In the genomic region with DNA sequence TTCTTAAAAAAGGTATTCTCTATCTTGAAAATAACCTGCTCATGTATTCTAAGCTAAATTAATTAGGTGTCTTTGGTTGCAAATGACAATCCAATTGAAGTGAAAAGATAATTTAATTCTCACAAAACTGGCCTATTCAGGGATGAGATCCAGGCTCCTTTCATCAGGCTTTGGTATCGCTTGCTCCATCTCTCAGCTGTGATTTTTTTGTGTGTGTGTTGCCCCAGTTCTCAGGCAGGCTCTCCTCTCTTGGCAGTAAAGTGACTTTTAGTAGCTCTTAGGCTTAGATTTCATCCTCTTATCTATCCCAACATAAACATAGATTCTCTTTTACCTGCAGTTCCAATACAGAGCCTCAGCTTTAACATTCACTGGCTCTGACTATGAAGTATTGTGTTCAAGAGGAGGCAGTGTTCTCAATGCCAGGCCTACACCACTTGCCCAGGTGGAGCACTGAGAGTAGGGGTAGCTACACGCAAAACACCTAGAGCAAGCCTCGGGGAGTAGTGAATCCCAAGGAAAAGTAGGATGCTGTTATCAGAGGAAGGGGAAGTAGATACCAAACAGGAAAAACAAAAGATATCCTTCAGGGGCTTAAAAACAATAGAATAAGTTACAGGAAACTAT, we compare ENCODE assay signal across 23 cellular contexts.
DNase-seq lines count a peak whose midpoint lies in the region; ATAC-seq and TF ChIP-seq lines count a peak whose summit lies in the region.
"Had no signal": no experiment of that assay in that cellular context is flagged by ENCODE, and none has a peak within 500 bp of the region (broad histone marks: within the 10 kb centered on the region; RNA-seq: fewer than 3 reads in every experiment).

No MANE protein-coding gene starts in this region.

- H3K36me3 Mint-ChIP-seq in endothelial cell (ENCODE audit: low read depth, unreplicated experiment): no peaks in the 10 kb centered on the region
- no peaks in the 10 kb centered on the region for H3K36me3 Mint-ChIP-seq in type B pancreatic cell
- H3K36me3 Mint-ChIP-seq: CD14-positive monocyte; CD8-positive, alpha-beta memory T cell had no signal

- no peak overlapping the region for H3K4me2 ChIP-seq in SK-N-SH
- H3K4me2 ChIP-seq: A549; BLaER1 treated with 17β-estradiol and CSF1 and Interleukin-3, amounts not matched to agents 10 nM and 100 nM had no signal

- H3K79me2 ChIP-seq in SK-N-SH (ENCODE audit: insufficient read depth): no peaks in the 10 kb centered on the region

- no peak overlapping the region for H3K4me3 Mint-ChIP-seq in endothelial cell (ENCODE audit: unreplicated experiment)
- no peak overlapping the region for H3K4me3 Mint-ChIP-seq in type B pancreatic cell
- H3K4me3 Mint-ChIP-seq: CD14-positive monocyte; CD4-positive, alpha-beta T cell; CD8-positive, alpha-beta memory T cell had no signal

- peaks cover 0 to 4% of the 10 kb centered on the region in 2 experiments; a peak in 2 of 4 replicates for H3K4me1 ChIP-seq in SK-N-SH (ENCODE audit: control insufficient read depth in 1 of 2, insufficient read depth in 2 of 2, low read depth in 1 of 2, low read length in 1 of 2)
- H3K4me1 ChIP-seq: A549; BE2C; BLaER1 treated with 17β-estradiol and CSF1 and Interleukin-3, amounts not matched to agents 10 nM and 100 nM had no signal

- TF ChIP-seq EP300 in SK-N-SH (IDR thresholded peaks at IDR 0.05; ENCODE audit: borderline replicate concordance in 1 of 2, low read depth in 1 of 2, low read length in 1 of 2): 0 out of 4 replicates have a peak, but pooled peaks of 1 of the 2 experiments have one; percentile 15

- no peak for TF ChIP-seq RAD21 in SK-N-SH (IDR thresholded peaks at IDR 0.05; ENCODE audit: low read length)

- H3K27ac ChIP-seq in SK-N-SH (ENCODE audit: low read depth in 2 of 2, low read length in 1 of 2): no peak overlapping the region
- H3K27ac ChIP-seq: A549; BLaER1 treated with 17β-estradiol and CSF1 and Interleukin-3, amounts not matched to agents 10 nM and 100 nM had no signal

- peaks cover 2% of the 10 kb centered on the region for H3K27me3 Mint-ChIP-seq in endothelial cell (ENCODE audit: unreplicated experiment)
- H3K27me3 Mint-ChIP-seq in type B pancreatic cell: no peaks in the 10 kb centered on the region
- H3K27me3 Mint-ChIP-seq: CD4-positive, alpha-beta T cell; CD8-positive, alpha-beta memory T cell had no signal

- ATAC-seq in SK-N-SH treated with all-trans-retinoic acid at 6 μM for 48 hours: no peak
- ATAC-seq in HG03571 (IDR thresholded peaks at IDR 0.05; ENCODE audit: unreplicated experiment): no peak
- ATAC-seq: A549, GM12878 had no signal

- H3K27ac Mint-ChIP-seq in endothelial cell (ENCODE audit: unreplicated experiment) (peak overlapping the region; percentile 88), type B pancreatic cell (no peak overlapping the region)
- H3K27ac Mint-ChIP-seq: CD14-positive monocyte; CD4-positive, alpha-beta T cell; CD8-positive, alpha-beta memory T cell had no signal

- no peak overlapping the region for H3K9ac ChIP-seq in SK-N-SH
- H3K9ac ChIP-seq: BLaER1 treated with 17β-estradiol and CSF1 and Interleukin-3, amounts not matched to agents 10 nM and 100 nM had no signal

- H4K20me1 ChIP-seq in SK-N-SH (ENCODE audit: insufficient read depth): no peaks in the 10 kb centered on the region
- H4K20me1 ChIP-seq: BLaER1 treated with 17β-estradiol and CSF1 and Interleukin-3, amounts not matched to agents 10 nM and 100 nM had no signal

- H3K4me1 Mint-ChIP-seq in endothelial cell (ENCODE audit: unreplicated experiment): peaks cover 14% of the 10 kb centered on the region
- H3K4me1 Mint-ChIP-seq in type B pancreatic cell (ENCODE audit: unreplicated experiment): no peaks in the 10 kb centered on the region
- H3K4me1 Mint-ChIP-seq: CD14-positive monocyte; CD8-positive, alpha-beta memory T cell had no signal

- H3K4me3 ChIP-seq in SK-N-SH (ENCODE audit: low read depth in 2 of 2, low read length in 1 of 2): no peak overlapping the region
- H3K4me3 ChIP-seq in H7 (ENCODE audit: insufficient read depth, low read depth, low read length): no peak overlapping the region
- H3K4me3 ChIP-seq: A549; BLaER1 treated with 17β-estradiol and CSF1 and Interleukin-3, amounts not matched to agents 10 nM and 100 nM; GM12878 had no signal

- no peaks in the 10 kb centered on the region for H3K27me3 ChIP-seq in SK-N-SH (ENCODE audit: insufficient read depth)
- no peaks in the 10 kb centered on the region for H3K27me3 ChIP-seq in H7 (ENCODE audit: control insufficient read depth, insufficient read depth, low read length)
- H3K27me3 ChIP-seq: BE2C; BLaER1 treated with 17β-estradiol and CSF1 and Interleukin-3, amounts not matched to agents 10 nM and 100 nM had no signal

- no peaks in the 10 kb centered on the region for H3K9me2 ChIP-seq in SK-N-SH

- H3K9me3 Mint-ChIP-seq in endothelial cell (ENCODE audit: unreplicated experiment) (no peaks in the 10 kb centered on the region), type B pancreatic cell (no peaks in the 10 kb centered on the region)

- H3F3A ChIP-seq in SK-N-SH (replicated peaks; ENCODE audit: insufficient read depth): no peaks in the 10 kb centered on the region

- POLR2A ChIA-PET in SK-N-SH (lab: Yijun Ruan, JAX): no interaction called here

- no peaks in the 10 kb centered on the region for H3K9me3 ChIP-seq in SK-N-SH
- H3K9me3 ChIP-seq: A549; BE2C; BLaER1 treated with 17β-estradiol and CSF1 and Interleukin-3, amounts not matched to agents 10 nM and 100 nM had no signal

- no peaks in the 10 kb centered on the region for H3K36me3 ChIP-seq in SK-N-SH (replicated peaks in 1 of 2; ENCODE audit: control insufficient read depth in 1 of 2, insufficient read depth in 2 of 2, low read length in 1 of 2)
- no peaks in the 10 kb centered on the region for H3K36me3 ChIP-seq in H7 (replicated peaks; ENCODE audit: control insufficient read depth, insufficient read depth, low read length)
- H3K36me3 ChIP-seq: BE2C; BLaER1 treated with 17β-estradiol and CSF1 and Interleukin-3, amounts not matched to agents 10 nM and 100 nM had no signal

- TF ChIP-seq CTCF in SK-N-SH (IDR thresholded peaks at IDR 0.05): no peak
- TF ChIP-seq CTCF in endothelial cell (IDR thresholded peaks at IDR 0.05; ENCODE audit: unreplicated experiment): no peak
- no peak for TF ChIP-seq CTCF in type B pancreatic cell (conservative IDR thresholded peaks at IDR 0.05)

- CTCF ChIA-PET in SK-N-SH (lab: Yijun Ruan, JAX): no interaction called here

- no peak for DNase-seq in SK-N-SH
- DNase-seq in H7: peak; percentile 3
- DNase-seq in endothelial cell (ENCODE audit: low spot score): no peak
- no peak for DNase-seq in NCI-H446 treated with DMSO at 0.1 percent for 48 hours (lab: John Stamatoyannopoulos, UW)
- no peak for DNase-seq in type B pancreatic cell (ENCODE audit: extremely low spot score, unreplicated experiment)
- DNase-seq: 8988T; ACHN; AML-193; BE2C; CD4-positive, alpha-beta T cell; CD8-positive, alpha-beta memory T cell; DMS 273 treated with DMSO at 0.1 percent for 48 hours; DMS79; EL; GDM1; GOT3; HCEC 1CT had no signal

- H2AFZ ChIP-seq in SK-N-SH (ENCODE audit: low read depth): no peak overlapping the region

- 47% methylated on average over 3 of the region's 3 CpGs for WGBS in SK-N-SH (ENCODE audit: low lambda C conversion rate)

TF ChIP-seq in SK-N-SH, 30 proteins besides CTCF, POLR2A, EP300 and RAD21:
- TF ChIP-seq, protein P1, sequence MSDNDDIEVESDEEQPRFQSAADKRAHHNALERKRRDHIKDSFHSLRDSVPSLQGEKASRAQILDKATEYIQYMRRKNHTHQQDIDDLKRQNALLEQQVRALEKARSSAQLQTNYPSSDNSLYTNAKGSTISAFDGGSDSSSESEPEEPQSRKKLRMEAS (IDR thresholded peaks at IDR 0.05; ENCODE audit: low read depth): no peak
- peak; percentile 53 for TF ChIP-seq GATA2 (CRISPR knock-in tag; IDR thresholded peaks at IDR 0.05)
TF ChIP-seq in SK-N-SH: peak in this region for 1.

TF ChIP-seq in SK-N-SH treated with all-trans-retinoic acid at 6 μM for 48 hours, 23 proteins besides CTCF, POLR2A, EP300 and RAD21:
- TF ChIP-seq RARB (CRISPR knock-in tag; IDR thresholded peaks at IDR 0.05): no peak
- TF ChIP-seq TOX (CRISPR knock-in tag; IDR thresholded peaks at IDR 0.05; ENCODE audit: borderline replicate concordance): no peak
- TF ChIP-seq ZNF565 (CRISPR knock-in tag; conservative IDR thresholded peaks at IDR 0.05; ENCODE audit: low read depth): no peak
- TF ChIP-seq, protein P2, sequence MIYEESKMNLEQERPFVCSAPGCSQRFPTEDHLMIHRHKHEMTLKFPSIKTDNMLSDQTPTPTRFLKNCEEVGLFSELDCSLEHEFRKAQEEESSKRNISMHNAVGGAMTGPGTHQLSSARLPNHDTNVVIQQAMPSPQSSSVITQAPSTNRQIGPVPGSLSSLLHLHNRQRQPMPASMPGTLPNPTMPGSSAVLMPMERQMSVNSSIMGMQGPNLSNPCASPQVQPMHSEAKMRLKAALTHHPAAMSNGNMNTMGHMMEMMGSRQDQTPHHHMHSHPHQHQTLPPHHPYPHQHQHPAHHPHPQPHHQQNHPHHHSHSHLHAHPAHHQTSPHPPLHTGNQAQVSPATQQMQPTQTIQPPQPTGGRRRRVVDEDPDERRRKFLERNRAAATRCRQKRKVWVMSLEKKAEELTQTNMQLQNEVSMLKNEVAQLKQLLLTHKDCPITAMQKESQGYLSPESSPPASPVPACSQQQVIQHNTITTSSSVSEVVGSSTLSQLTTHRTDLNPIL (CRISPR knock-in tag; IDR thresholded peaks at IDR 0.05; ENCODE audit: low read depth): no peak
- no peak for TF ChIP-seq ZC3H10 (CRISPR knock-in tag; IDR thresholded peaks at IDR 0.05)
- TF ChIP-seq ZFP30 (CRISPR knock-in tag; IDR thresholded peaks at IDR 0.05): no peak
- TF ChIP-seq TCF4 (CRISPR knock-in tag; IDR thresholded peaks at IDR 0.05; ENCODE audit: borderline replicate concordance): no peak
- TF ChIP-seq ISL1 (CRISPR knock-in tag; IDR thresholded peaks at IDR 0.05): no peak
